In genomic region chr3:145411605-145412004, GRCh38 we compare ENCODE assay signal across 29 cellular contexts.
"Had no signal": no experiment of that assay in that cellular context is flagged by ENCODE, and none has a peak within 500 bp of the region (broad histone marks: within the 10 kb centered on the region; RNA-seq: fewer than 3 reads in every experiment).

No MANE protein-coding gene starts in this region.

- H3K27me3 ChIP-seq: adrenal gland, body of pancreas, colonic mucosa, esophagus squamous epithelium, gastroesophageal sphincter, heart right ventricle, hepatocyte had no signal

- H3K9me3 ChIP-seq: adrenal gland, body of pancreas, colonic mucosa, esophagus squamous epithelium, gastroesophageal sphincter had no signal

- H3K4me3 ChIP-seq: adrenal gland, body of pancreas, colonic mucosa, esophagus squamous epithelium, gastroesophageal sphincter, heart right ventricle, hepatocyte had no signal

- H3K36me3 ChIP-seq: adrenal gland, colonic mucosa, esophagus squamous epithelium, gastroesophageal sphincter, heart right ventricle had no signal

- H3K79me2 ChIP-seq: hepatocyte had no signal

- FAIRE-seq: endometrium, endothelial cell of umbilical vein had no signal

- DNase-seq: activated CD4-positive, alpha-beta memory T cell treated with anti-CD3 and anti-CD28 coated beads for 36 hours; activated CD4-positive, alpha-beta T cell treated with anti-CD3 and anti-CD28 coated beads for 36 hours; activated CD4-positive, alpha-beta T cell treated with anti-CD3 and anti-CD28 coated beads, Interleukin-2, amount 10 ng/mL, durations not matched to agents 24 days and 14 days; activated CD4-positive, CD25-positive, alpha-beta regulatory T cell; activated CD4-positive, CD25-positive, alpha-beta regulatory T cell treated with anti-CD3 and anti-CD28 coated beads, Interleukin-2, amount 50 U/mL, for 72 hours; activated CD8-positive, alpha-beta memory T cell treated with anti-CD3 and anti-CD28 coated beads, Interleukin-2, amount 10 ng/mL, durations not matched to agents 7 days and 5 days; activated CD8-positive, alpha-beta memory T cell treated with anti-CD3 and anti-CD28 coated beads, Interleukin-2, amount 50 U/mL, for 4 hours; activated CD8-positive, alpha-beta T cell treated with anti-CD3 and anti-CD28 coated beads, Interleukin-2, amount 10 ng/mL, durations not matched to agents 7 days and 5 days; activated effector memory CD4-positive, alpha-beta T cell treated with anti-CD3 and anti-CD28 coated beads, Interleukin-2, amount 50 U/mL, for 16 hours; activated naive CD4-positive, alpha-beta T cell treated with anti-CD3 and anti-CD28 coated beads for 36 hours; activated naive CD8-positive, alpha-beta T cell treated with anti-CD3 and anti-CD28 coated beads for 36 hours; activated naive CD8-positive, alpha-beta T cell treated with anti-CD3 and anti-CD28 coated beads, Interleukin-2, amount 50 U/mL, for 24 hours; activated T-cell treated with anti-CD3 and anti-CD28 coated beads, Interleukin-2, amount 50 U/mL, for 1 hour; activated T-cell treated with anti-CD3 and anti-CD28 coated beads, Interleukin-2, amount 50 U/mL, for 48 hours; adrenal gland; amygdala; aorta; body of pancreas; caudate nucleus; colonic mucosa; effector CD8-positive, alpha-beta T cell; esophagus squamous epithelium; foreskin melanocyte; heart right ventricle had no signal

- H3K27ac ChIP-seq: adrenal gland, body of pancreas, colonic mucosa, epithelial cell of prostate, esophagus squamous epithelium, gastroesophageal sphincter, heart right ventricle, hepatocyte had no signal

- H2AFZ ChIP-seq: hepatocyte had no signal

- H3K4me1 ChIP-seq: adrenal gland, body of pancreas, colonic mucosa, esophagus squamous epithelium, gastroesophageal sphincter, heart right ventricle had no signal

- H3K4me2 ChIP-seq: hepatocyte had no signal

- ATAC-seq: activated CD4-positive, alpha-beta T cell treated with anti-CD3 and anti-CD28 coated beads for 36 hours; activated CD8-positive, alpha-beta memory T cell treated with anti-CD3 and anti-CD28 coated beads, Interleukin-2, amount 10 ng/mL, durations not matched to agents 7 days and 5 days; activated CD8-positive, alpha-beta T cell treated with anti-CD3 and anti-CD28 coated beads, Interleukin-2, amount 10 ng/mL, durations not matched to agents 7 days and 5 days; activated naive CD8-positive, alpha-beta T cell treated with anti-CD3 and anti-CD28 coated beads, Interleukin-2, amount 50 U/mL, for 24 hours; body of pancreas; gastroesophageal sphincter; heart right ventricle had no signal
